Comparison of ENCODE assay signal across 1 cellular context in the genomic region with DNA sequence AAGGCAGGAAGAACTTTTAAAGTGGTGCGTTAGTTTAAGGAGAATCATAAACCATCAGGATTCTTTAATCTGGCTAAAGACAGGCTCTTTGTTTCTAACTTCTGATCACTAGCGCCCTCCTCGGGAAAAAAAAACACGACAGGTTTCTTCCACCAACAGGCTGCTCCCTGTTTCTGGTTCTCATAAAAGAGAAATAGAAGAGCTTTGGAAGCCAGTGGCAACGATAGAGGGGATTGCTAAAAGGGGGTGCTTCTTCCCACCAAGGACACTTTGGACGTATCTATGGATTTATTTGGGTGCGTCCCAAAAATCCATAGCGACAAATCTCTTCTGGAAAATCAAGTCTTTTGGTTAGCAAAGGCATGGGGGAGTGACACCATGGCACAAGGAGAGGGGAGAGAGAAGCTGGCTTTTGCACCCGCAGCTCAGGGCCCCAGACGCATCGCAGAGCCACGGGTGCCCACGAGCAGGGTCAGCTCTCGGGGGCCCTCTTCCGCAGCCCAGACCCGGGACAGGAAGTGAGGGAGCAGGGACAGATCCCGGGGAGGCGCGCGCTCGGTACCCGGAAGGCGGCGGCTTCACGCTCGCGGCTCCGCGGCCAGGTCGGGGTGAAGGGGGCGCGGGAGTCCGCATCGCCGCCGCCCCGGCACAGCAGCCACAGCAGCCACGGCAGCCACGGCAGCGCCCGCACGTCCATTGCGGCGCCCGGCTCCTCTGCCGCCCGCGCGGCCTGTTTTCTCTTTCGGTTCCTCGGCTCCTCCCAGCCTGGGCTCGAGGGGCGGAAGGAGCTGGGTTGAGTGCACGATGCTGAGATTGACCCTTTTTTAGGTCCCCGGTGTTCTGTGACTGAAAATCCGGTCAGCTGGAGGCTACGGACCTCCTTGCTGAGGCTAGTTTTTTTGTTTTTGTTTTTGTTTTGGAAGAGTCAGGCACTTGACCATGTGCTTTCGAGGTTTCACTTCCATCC.
TF ChIP-seq lines count a peak whose summit lies in the region.

A gene with protein sequence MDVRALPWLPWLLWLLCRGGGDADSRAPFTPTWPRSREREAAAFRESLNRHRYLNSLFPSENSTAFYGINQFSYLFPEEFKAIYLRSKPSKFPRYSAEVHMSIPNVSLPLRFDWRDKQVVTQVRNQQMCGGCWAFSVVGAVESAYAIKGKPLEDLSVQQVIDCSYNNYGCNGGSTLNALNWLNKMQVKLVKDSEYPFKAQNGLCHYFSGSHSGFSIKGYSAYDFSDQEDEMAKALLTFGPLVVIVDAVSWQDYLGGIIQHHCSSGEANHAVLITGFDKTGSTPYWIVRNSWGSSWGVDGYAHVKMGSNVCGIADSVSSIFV (minus strand): TSS at position 716 of the 967 bp plus-strand sequence. CDS start 19 bp downstream, at position 697.

TF ChIP-seq in HepG2, 621 proteins besides CTCF, POLR2A, EP300 and RAD21 (continued from another document and continues in another):
- no peak for TF ChIP-seq NFKBIZ (CRISPR knock-in tag; IDR thresholded peaks at IDR 0.05)
- TF ChIP-seq ZFP90 (CRISPR knock-in tag; IDR thresholded peaks at IDR 0.05; ENCODE audit: borderline replicate concordance), result no peak
- no peak for TF ChIP-seq IRX3 (CRISPR knock-in tag; IDR thresholded peaks at IDR 0.05; ENCODE audit: borderline replicate concordance, low read depth)
- TF ChIP-seq, protein P1, sequence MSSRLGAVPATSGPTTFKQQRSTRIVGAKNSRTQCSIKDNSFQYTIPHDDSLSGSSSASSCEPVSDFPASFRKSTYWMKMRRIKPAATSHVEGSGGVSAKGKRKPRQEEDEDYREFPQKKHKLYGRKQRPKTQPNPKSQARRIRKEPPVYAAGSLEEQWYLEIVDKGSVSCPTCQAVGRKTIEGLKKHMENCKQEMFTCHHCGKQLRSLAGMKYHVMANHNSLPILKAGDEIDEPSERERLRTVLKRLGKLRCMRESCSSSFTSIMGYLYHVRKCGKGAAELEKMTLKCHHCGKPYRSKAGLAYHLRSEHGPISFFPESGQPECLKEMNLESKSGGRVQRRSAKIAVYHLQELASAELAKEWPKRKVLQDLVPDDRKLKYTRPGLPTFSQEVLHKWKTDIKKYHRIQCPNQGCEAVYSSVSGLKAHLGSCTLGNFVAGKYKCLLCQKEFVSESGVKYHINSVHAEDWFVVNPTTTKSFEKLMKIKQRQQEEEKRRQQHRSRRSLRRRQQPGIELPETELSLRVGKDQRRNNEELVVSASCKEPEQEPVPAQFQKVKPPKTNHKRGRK (CRISPR knock-in tag; IDR thresholded peaks at IDR 0.05), result 0 out of 2 replicates have a peak, but pooled peaks have one; percentile 29
- peak; percentile 81 for TF ChIP-seq ZFY (CRISPR knock-in tag; IDR thresholded peaks at IDR 0.05)
- TF ChIP-seq MYNN (CRISPR knock-in tag; IDR thresholded peaks at IDR 0.05; ENCODE audit: low read depth), result no peak
- TF ChIP-seq RXRB (CRISPR knock-in tag; IDR thresholded peaks at IDR 0.05; ENCODE audit: borderline replicate concordance), result no peak
- peak; percentile 84 for TF ChIP-seq ELF1 (CRISPR knock-in tag; IDR thresholded peaks at IDR 0.05)
- no peak for TF ChIP-seq SIX1 (CRISPR knock-in tag; IDR thresholded peaks at IDR 0.05; ENCODE audit: borderline replicate concordance)
- TF ChIP-seq GZF1 (CRISPR knock-in tag; IDR thresholded peaks at IDR 0.05), result no peak
- TF ChIP-seq, protein P2, sequence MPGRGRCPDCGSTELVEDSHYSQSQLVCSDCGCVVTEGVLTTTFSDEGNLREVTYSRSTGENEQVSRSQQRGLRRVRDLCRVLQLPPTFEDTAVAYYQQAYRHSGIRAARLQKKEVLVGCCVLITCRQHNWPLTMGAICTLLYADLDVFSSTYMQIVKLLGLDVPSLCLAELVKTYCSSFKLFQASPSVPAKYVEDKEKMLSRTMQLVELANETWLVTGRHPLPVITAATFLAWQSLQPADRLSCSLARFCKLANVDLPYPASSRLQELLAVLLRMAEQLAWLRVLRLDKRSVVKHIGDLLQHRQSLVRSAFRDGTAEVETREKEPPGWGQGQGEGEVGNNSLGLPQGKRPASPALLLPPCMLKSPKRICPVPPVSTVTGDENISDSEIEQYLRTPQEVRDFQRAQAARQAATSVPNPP (CRISPR knock-in tag; IDR thresholded peaks at IDR 0.05), result no peak
- TF ChIP-seq, protein P3, sequence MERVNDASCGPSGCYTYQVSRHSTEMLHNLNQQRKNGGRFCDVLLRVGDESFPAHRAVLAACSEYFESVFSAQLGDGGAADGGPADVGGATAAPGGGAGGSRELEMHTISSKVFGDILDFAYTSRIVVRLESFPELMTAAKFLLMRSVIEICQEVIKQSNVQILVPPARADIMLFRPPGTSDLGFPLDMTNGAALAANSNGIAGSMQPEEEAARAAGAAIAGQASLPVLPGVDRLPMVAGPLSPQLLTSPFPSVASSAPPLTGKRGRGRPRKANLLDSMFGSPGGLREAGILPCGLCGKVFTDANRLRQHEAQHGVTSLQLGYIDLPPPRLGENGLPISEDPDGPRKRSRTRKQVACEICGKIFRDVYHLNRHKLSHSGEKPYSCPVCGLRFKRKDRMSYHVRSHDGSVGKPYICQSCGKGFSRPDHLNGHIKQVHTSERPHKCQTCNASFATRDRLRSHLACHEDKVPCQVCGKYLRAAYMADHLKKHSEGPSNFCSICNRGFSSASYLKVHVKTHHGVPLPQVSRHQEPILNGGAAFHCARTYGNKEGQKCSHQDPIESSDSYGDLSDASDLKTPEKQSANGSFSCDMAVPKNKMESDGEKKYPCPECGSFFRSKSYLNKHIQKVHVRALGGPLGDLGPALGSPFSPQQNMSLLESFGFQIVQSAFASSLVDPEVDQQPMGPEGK (CRISPR knock-in tag; IDR thresholded peaks at IDR 0.05), result peak; percentile 72
- no peak for TF ChIP-seq FOXJ3 (CRISPR knock-in tag; IDR thresholded peaks at IDR 0.05; ENCODE audit: borderline replicate concordance)
- TF ChIP-seq ZNF883 (CRISPR knock-in tag; IDR thresholded peaks at IDR 0.05; ENCODE audit: not compliant biosample characterization), result no peak
- TF ChIP-seq KLF6 (CRISPR knock-in tag; IDR thresholded peaks at IDR 0.05), result no peak
- TF ChIP-seq ATF7 (IDR thresholded peaks at IDR 0.05), result no peak
- no peak for TF ChIP-seq ATF7 (CRISPR knock-in tag; IDR thresholded peaks at IDR 0.05)
- TF ChIP-seq, protein P4, sequence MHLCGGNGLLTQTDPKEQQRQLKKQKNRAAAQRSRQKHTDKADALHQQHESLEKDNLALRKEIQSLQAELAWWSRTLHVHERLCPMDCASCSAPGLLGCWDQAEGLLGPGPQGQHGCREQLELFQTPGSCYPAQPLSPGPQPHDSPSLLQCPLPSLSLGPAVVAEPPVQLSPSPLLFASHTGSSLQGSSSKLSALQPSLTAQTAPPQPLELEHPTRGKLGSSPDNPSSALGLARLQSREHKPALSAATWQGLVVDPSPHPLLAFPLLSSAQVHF (CRISPR knock-in tag; IDR thresholded peaks at IDR 0.05), result no peak
- TF ChIP-seq, protein P5, sequence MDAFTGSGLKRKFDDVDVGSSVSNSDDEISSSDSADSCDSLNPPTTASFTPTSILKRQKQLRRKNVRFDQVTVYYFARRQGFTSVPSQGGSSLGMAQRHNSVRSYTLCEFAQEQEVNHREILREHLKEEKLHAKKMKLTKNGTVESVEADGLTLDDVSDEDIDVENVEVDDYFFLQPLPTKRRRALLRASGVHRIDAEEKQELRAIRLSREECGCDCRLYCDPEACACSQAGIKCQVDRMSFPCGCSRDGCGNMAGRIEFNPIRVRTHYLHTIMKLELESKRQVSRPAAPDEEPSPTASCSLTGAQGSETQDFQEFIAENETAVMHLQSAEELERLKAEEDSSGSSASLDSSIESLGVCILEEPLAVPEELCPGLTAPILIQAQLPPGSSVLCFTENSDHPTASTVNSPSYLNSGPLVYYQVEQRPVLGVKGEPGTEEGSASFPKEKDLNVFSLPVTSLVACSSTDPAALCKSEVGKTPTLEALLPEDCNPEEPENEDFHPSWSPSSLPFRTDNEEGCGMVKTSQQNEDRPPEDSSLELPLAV (CRISPR knock-in tag; conservative IDR thresholded peaks at IDR 0.05; ENCODE audit: low read depth), result no peak
- TF ChIP-seq ZSCAN9 (CRISPR knock-in tag; IDR thresholded peaks at IDR 0.05; ENCODE audit: borderline replicate concordance), result no peak
- TF ChIP-seq, protein P6, sequence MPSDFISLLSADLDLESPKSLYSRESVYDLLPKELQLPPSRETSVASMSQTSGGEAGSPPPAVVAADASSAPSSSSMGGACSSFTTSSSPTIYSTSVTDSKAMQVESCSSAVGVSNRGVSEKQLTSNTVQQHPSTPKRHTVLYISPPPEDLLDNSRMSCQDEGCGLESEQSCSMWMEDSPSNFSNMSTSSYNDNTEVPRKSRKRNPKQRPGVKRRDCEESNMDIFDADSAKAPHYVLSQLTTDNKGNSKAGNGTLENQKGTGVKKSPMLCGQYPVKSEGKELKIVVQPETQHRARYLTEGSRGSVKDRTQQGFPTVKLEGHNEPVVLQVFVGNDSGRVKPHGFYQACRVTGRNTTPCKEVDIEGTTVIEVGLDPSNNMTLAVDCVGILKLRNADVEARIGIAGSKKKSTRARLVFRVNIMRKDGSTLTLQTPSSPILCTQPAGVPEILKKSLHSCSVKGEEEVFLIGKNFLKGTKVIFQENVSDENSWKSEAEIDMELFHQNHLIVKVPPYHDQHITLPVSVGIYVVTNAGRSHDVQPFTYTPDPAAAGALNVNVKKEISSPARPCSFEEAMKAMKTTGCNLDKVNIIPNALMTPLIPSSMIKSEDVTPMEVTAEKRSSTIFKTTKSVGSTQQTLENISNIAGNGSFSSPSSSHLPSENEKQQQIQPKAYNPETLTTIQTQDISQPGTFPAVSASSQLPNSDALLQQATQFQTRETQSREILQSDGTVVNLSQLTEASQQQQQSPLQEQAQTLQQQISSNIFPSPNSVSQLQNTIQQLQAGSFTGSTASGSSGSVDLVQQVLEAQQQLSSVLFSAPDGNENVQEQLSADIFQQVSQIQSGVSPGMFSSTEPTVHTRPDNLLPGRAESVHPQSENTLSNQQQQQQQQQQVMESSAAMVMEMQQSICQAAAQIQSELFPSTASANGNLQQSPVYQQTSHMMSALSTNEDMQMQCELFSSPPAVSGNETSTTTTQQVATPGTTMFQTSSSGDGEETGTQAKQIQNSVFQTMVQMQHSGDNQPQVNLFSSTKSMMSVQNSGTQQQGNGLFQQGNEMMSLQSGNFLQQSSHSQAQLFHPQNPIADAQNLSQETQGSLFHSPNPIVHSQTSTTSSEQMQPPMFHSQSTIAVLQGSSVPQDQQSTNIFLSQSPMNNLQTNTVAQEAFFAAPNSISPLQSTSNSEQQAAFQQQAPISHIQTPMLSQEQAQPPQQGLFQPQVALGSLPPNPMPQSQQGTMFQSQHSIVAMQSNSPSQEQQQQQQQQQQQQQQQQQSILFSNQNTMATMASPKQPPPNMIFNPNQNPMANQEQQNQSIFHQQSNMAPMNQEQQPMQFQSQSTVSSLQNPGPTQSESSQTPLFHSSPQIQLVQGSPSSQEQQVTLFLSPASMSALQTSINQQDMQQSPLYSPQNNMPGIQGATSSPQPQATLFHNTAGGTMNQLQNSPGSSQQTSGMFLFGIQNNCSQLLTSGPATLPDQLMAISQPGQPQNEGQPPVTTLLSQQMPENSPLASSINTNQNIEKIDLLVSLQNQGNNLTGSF (CRISPR knock-in tag; IDR thresholded peaks at IDR 0.05), result 0 out of 2 replicates have a peak, but pooled peaks have one; percentile 53
- peak; percentile 49; the same call in 1 of the 2 replicates for TF ChIP-seq SALL2 (CRISPR knock-in tag; IDR thresholded peaks at IDR 0.05)
- no peak for TF ChIP-seq NFATC3 (CRISPR knock-in tag; IDR thresholded peaks at IDR 0.05)
- no peak for TF ChIP-seq SRSF4 (IDR thresholded peaks at IDR 0.05; ENCODE audit: low read depth, low read length, poor library complexity, severe bottlenecking)
- no peak for TF ChIP-seq POLR2AphosphoS2 (IDR thresholded peaks at IDR 0.05; ENCODE audit: low read depth, low read length)
- TF ChIP-seq, protein P7, sequence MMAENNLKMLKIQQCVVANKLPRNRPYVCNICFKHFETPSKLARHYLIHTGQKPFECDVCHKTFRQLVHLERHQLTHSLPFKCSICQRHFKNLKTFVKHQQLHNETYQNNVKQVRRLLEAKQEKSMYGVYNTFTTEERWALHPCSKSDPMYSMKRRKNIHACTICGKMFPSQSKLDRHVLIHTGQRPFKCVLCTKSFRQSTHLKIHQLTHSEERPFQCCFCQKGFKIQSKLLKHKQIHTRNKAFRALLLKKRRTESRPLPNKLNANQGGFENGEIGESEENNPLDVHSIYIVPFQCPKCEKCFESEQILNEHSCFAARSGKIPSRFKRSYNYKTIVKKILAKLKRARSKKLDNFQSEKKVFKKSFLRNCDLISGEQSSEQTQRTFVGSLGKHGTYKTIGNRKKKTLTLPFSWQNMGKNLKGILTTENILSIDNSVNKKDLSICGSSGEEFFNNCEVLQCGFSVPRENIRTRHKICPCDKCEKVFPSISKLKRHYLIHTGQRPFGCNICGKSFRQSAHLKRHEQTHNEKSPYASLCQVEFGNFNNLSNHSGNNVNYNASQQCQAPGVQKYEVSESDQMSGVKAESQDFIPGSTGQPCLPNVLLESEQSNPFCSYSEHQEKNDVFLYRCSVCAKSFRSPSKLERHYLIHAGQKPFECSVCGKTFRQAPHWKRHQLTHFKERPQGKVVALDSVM (CRISPR knock-in tag; IDR thresholded peaks at IDR 0.05), result peak; percentile 62; the same call in 1 of the 2 replicates
- no peak for TF ChIP-seq HOXD1 (CRISPR knock-in tag; IDR thresholded peaks at IDR 0.05)
- TF ChIP-seq ZNF274 (CRISPR knock-in tag; IDR thresholded peaks at IDR 0.05), result 0 out of 2 replicates have a peak, but pooled peaks have one; percentile 41
- no peak for TF ChIP-seq CC2D1A (CRISPR knock-in tag; IDR thresholded peaks at IDR 0.05)
- TF ChIP-seq, protein P8, sequence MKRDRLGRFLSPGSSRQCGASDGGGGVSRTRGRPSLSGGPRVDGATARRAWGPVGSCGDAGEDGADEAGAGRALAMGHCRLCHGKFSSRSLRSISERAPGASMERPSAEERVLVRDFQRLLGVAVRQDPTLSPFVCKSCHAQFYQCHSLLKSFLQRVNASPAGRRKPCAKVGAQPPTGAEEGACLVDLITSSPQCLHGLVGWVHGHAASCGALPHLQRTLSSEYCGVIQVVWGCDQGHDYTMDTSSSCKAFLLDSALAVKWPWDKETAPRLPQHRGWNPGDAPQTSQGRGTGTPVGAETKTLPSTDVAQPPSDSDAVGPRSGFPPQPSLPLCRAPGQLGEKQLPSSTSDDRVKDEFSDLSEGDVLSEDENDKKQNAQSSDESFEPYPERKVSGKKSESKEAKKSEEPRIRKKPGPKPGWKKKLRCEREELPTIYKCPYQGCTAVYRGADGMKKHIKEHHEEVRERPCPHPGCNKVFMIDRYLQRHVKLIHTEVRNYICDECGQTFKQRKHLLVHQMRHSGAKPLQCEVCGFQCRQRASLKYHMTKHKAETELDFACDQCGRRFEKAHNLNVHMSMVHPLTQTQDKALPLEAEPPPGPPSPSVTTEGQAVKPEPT (CRISPR knock-in tag; IDR thresholded peaks at IDR 0.05; ENCODE audit: low read depth), result no peak
- no peak for TF ChIP-seq ZNF557 (CRISPR knock-in tag; IDR thresholded peaks at IDR 0.05)
- TF ChIP-seq PHF20 (CRISPR knock-in tag; IDR thresholded peaks at IDR 0.05), result peak; percentile 71
- no peak for TF ChIP-seq MZF1 (CRISPR knock-in tag; IDR thresholded peaks at IDR 0.05; ENCODE audit: borderline replicate concordance)
- TF ChIP-seq GTF2F1 (IDR thresholded peaks at IDR 0.05; ENCODE audit: low read length), result no peak
- no peak for TF ChIP-seq ESRRA (CRISPR knock-in tag; IDR thresholded peaks at IDR 0.05; ENCODE audit: low read depth)
- no peak for TF ChIP-seq ZFP36 (IDR thresholded peaks at IDR 0.05; ENCODE audit: borderline replicate concordance, low read depth, low read length, partially characterized antibody)
